10 cellular contexts compared by ENCODE assay signal in the genomic region with DNA sequence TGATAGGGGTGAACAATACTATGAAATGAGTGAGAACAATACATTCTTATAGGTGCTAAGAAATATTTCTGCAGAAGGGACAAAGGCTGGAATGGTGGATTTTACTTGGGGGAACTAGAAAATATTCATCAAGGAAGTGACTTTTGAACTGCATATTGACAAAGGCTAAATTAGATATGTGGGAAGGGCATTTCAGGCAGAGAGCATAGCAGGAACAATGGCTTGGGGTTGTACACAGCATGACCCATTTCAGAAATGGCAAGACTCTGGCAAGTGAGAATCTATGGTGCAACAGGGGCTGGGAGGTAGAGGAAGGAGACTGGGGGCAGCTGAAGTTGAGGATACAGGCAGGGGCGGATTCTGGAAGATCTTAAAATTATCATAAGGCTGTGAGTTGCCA.
"Had no signal": no experiment of that assay in that cellular context is flagged by ENCODE, and none has a peak within 500 bp of the region (broad histone marks: within the 10 kb centered on the region; RNA-seq: fewer than 3 reads in every experiment).

No MANE protein-coding gene starts in this region.

- H3K4me1 ChIP-seq: HAP-1 had no signal

- H3K4me1 Mint-ChIP-seq: IgD-negative memory B cell had no signal

- H3K36me3 ChIP-seq: HAP-1 had no signal

- ATAC-seq: HCT116, HepG2 had no signal

- H3K27me3 Mint-ChIP-seq: IgD-negative memory B cell had no signal

- H3K27ac ChIP-seq: GM23248, HL-60 had no signal

- H3K36me3 Mint-ChIP-seq: IgD-negative memory B cell had no signal

- H3K4me3 Mint-ChIP-seq: HFFc6, IgD-negative memory B cell had no signal

- H3K27ac Mint-ChIP-seq: HFFc6, IgD-negative memory B cell had no signal

- H3K4me3 ChIP-seq: GM23248, HAP-1 had no signal

- FAIRE-seq: HepG2 had no signal

- H3K9me3 ChIP-seq: HAP-1 had no signal

- DNase-seq: GM23248, GOT3, H7, HFFc6, KBM-7 had no signal
